8 cellular contexts compared by ENCODE assay signal in genomic region chr11:87421422-87421821, GRCh38.
DNase-seq lines count a peak whose midpoint lies in the region; ATAC-seq lines count a peak whose summit lies in the region.

No MANE protein-coding gene starts in this region.

- CTCF ChIA-PET in activated CD8-positive, alpha-beta memory T cell treated with anti-CD3 and anti-CD28 coated beads, Interleukin-2, amount 10 ng/mL, durations not matched to agents 7 days and 5 days (lab: Charles Lee), result interaction anchor here (0.8 to 3.1 kb wide), 20 partner anchors 9 to 551 kb away, joined by 3 to 42 read pairs (median 4); no protein-coding TSS in a partner anchor

- H3K4me1 ChIP-seq in adipocyte (ENCODE audit: control insufficient read depth, insufficient read depth, low read length), result peaks cover 23% of the 10 kb centered on the region

- H3K27me3 Mint-ChIP-seq in activated CD8-positive, alpha-beta memory T cell treated with anti-CD3 and anti-CD28 coated beads, Interleukin-2, amount 10 ng/mL, durations not matched to agents 7 days and 5 days, result peaks cover 3% of the 10 kb centered on the region

- H3K9me3 Mint-ChIP-seq in activated CD8-positive, alpha-beta memory T cell treated with anti-CD3 and anti-CD28 coated beads, Interleukin-2, amount 10 ng/mL, durations not matched to agents 7 days and 5 days (ENCODE audit: low read depth), result no peaks in the 10 kb centered on the region

- H3K27ac Mint-ChIP-seq in activated CD8-positive, alpha-beta memory T cell treated with anti-CD3 and anti-CD28 coated beads, Interleukin-2, amount 10 ng/mL, durations not matched to agents 7 days and 5 days, result no peak overlapping the region

- no peak for DNase-seq in activated CD8-positive, alpha-beta memory T cell treated with anti-CD3 and anti-CD28 coated beads, Interleukin-2, amount 10 ng/mL, durations not matched to agents 7 days and 5 days
- DNase-seq in activated CD8-positive, alpha-beta memory T cell treated with anti-CD3 and anti-CD28 coated beads, Interleukin-2, amount 50 U/mL, for 48 hours, result no peak
- DNase-seq in HPDE6-E6E7 (ENCODE audit: extremely low spot score) (peak; percentile 52), NCI-H526 (lab: John Stamatoyannopoulos, UW) (peak; percentile 76 to 89), adipocyte (ENCODE audit: low read depth) (peak; percentile 87), left cardiac atrium (no peak), putamen (ENCODE audit: low spot score) (peak; percentile 56)

- no peaks in the 10 kb centered on the region for H3K36me3 ChIP-seq in adipocyte (ENCODE audit: control insufficient read depth, insufficient read depth, low read length, severe bottlenecking)

- no peaks in the 10 kb centered on the region for H3K4me1 Mint-ChIP-seq in activated CD8-positive, alpha-beta memory T cell treated with anti-CD3 and anti-CD28 coated beads, Interleukin-2, amount 10 ng/mL, durations not matched to agents 7 days and 5 days

- H3K36me3 Mint-ChIP-seq in activated CD8-positive, alpha-beta memory T cell treated with anti-CD3 and anti-CD28 coated beads, Interleukin-2, amount 10 ng/mL, durations not matched to agents 7 days and 5 days, result no peaks in the 10 kb centered on the region

- no peak overlapping the region for H3K4me3 Mint-ChIP-seq in activated CD8-positive, alpha-beta memory T cell treated with anti-CD3 and anti-CD28 coated beads, Interleukin-2, amount 10 ng/mL, durations not matched to agents 7 days and 5 days

- H3K27me3 ChIP-seq in adipocyte (replicated peaks; ENCODE audit: control insufficient read depth, insufficient read depth, low read length), result no peaks in the 10 kb centered on the region

- H3K9ac ChIP-seq in adipocyte (ENCODE audit: low read length), result no peak overlapping the region

- intact Hi-C loops in left cardiac atrium (cut with DNase I), result loop anchor here in 1 of 2 donors (1.0 to 10.0 kb wide), 3 partner anchors 68 to 547 kb away; no protein-coding TSS in a partner anchor

- no peak overlapping the region for H3K4me3 ChIP-seq in adipocyte (ENCODE audit: low read length)

- H3K9me3 ChIP-seq in adipocyte (ENCODE audit: control insufficient read depth, low read length), result no peaks in the 10 kb centered on the region

- ATAC-seq in activated CD8-positive, alpha-beta memory T cell treated with anti-CD3 and anti-CD28 coated beads, Interleukin-2, amount 10 ng/mL, durations not matched to agents 7 days and 5 days, result peak; percentile 69
- peak; percentile 79 for ATAC-seq in GM21526 (IDR thresholded peaks at IDR 0.05; ENCODE audit: low FRiP score, unreplicated experiment)
- peak; percentile 83 to 86 for ATAC-seq in left cardiac atrium

Comparison
In these comparisons a context has a peak if more than half of its experiments do, and no peak if none do; other contexts are left out.
1. DNase-seq: peak in HPDE6-E6E7 (single experiment), NCI-H526 (2 of 2), adipocyte (single experiment) and putamen (single experiment); none in activated CD8-positive, alpha-beta memory T cell treated with anti-CD3 and anti-CD28 coated beads, Interleukin-2, amount 10 ng/mL, durations not matched to agents 7 days and 5 days (single experiment), activated CD8-positive, alpha-beta memory T cell treated with anti-CD3 and anti-CD28 coated beads, Interleukin-2, amount 50 U/mL, for 48 hours (single experiment) and left cardiac atrium (single experiment).
2. Peak in every context shown above with its lines, with median percentiles within 50 percentile points of each other: ATAC-seq.